8 cellular contexts compared by ENCODE assay signal in genomic region chr21:33266050-33266783, GRCh38. TPM values are rescaled to one million over a fixed set of nuclear protein-coding genes. Genes with fewer than 3 reads are reported as not detected.
DNase-seq lines count a peak whose midpoint lies in the region; ATAC-seq and TF ChIP-seq lines count a peak whose summit lies in the region.

Gene IL10RB, plus strand, starts transcription at chr21:33266367. Its CDS starts 99 bp downstream, at chr21:33266466.

- intact Hi-C loops in left colon (cut with DNase I, micrococcal nuclease), result loop anchor here in 1 of 2 donors (10.0 kb wide), 1 partner anchor 61 kb away; no protein-coding TSS in a partner anchor

- ATAC-seq in HG03095 (IDR thresholded peaks at IDR 0.05; ENCODE audit: unreplicated experiment), result peak; percentile 39
- peak; percentile 70 for ATAC-seq in left colon

- peak within 1 kb of the TSS; percentile 87 for H3K4me3 ChIP-seq in choroid plexus epithelial cell (ENCODE audit: low read depth, low read length)

- TF ChIP-seq CTCF in choroid plexus epithelial cell (conservative IDR thresholded peaks at IDR 0.05; ENCODE audit: low read depth, low read length), result no peak

- DNase-seq in DMS53 (lab: John Stamatoyannopoulos, UW) (peak; percentile 83), DMS53 treated with DMSO at 0.1 percent for 48 hours (lab: John Stamatoyannopoulos, UW; ENCODE audit: unreplicated experiment) (no peak), NCI-H524 (lab: John Stamatoyannopoulos, UW) (peak; percentile 84 to 85), choroid plexus epithelial cell (ENCODE audit: low read depth) (peak; percentile 54), left colon (peak; percentile 79 to 85)
- peak; percentile 67 to 78 for DNase-seq in activated CD4-positive, alpha-beta T cell treated with anti-CD3 and anti-CD28 coated beads for 4 hours
- peak; percentile 68 to 76 for DNase-seq in stimulated activated CD4-positive, alpha-beta T cell treated with anti-CD3 and anti-CD28 coated beads, Interleukin-1b, Interleukin-23, amount 100 ng/mL, for 4 hours (ENCODE audit: low read depth in 2 of 2)

RNA-seq across cellular contexts. Expression of gene IL10RB, which starts in this region (rescaled TPM):
- 100 to 1,000 TPM in 1 of 2 donors, 10 to 100 TPM in 1; 79.7 to 103 TPM for total RNA-seq in left colon
